8 cellular contexts compared by ENCODE assay signal in the genomic region with DNA sequence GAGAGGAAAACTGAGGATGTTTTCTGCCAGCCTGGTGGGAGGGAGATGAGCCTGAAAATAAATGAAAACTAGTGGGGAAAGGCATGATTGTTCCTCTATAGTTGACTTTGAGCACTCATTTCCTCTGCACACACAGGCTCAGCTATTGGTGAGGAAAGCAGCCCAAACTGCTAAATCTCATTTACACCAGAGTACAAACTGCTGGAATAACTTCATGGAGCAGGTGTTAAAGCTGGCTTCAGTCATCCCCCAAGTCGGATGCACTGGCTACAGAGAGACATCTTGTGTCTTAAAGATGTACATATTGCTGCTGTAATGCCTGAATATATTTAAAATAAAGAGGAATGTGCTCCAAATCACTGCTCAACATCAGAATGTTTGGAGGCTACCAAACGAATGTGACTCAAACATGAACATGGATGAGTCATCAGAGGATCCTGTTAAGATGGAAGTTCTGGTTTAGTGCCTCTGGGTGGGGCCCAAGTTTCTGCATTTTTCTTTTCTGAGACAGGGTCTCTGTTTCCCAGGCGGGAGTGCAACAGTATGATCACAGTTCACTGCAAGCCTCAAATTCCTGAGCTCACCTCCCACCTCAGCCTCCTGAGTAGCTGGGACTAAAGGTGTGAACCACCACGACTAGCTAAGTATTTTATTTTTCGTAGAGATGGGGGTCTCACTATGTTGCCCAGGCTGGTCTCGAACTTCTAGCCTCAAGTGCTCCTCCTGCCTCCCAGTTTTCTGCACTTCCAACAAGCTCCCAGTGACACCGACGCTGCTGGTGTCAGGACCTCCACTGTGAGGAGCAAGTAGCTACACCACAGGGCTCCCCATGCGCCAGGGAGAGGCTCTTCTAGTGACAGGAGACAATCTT.
DNase-seq lines count a peak whose midpoint lies in the region; ATAC-seq and TF ChIP-seq lines count a peak whose summit lies in the region.

No MANE protein-coding gene starts in this region.

- H3K14ac ChIP-seq in trophoblast cell (ENCODE audit: low read length): no peak overlapping the region

- no peaks in the 10 kb centered on the region for H3K27me3 ChIP-seq in dorsolateral prefrontal cortex
- no peaks in the 10 kb centered on the region for H3K27me3 ChIP-seq in trophoblast cell (ENCODE audit: insufficient read depth, low read length)
- no peaks in the 10 kb centered on the region for H3K27me3 ChIP-seq in psoas muscle (ENCODE audit: insufficient read depth in 3 of 3, low read length in 2 of 3)

- H3K36me3 ChIP-seq in trophoblast cell (ENCODE audit: control insufficient read depth in 1 of 2, insufficient read depth in 2 of 2, low read length in 2 of 2) (peaks cover 4 to 12% of the 10 kb centered on the region in 2 experiments), psoas muscle (ENCODE audit: insufficient read depth in 1 of 2, low read depth in 1 of 2) (no peaks in the 10 kb centered on the region)

- H2AFZ ChIP-seq in trophoblast cell (ENCODE audit: insufficient read depth, low read length, poor library complexity): no peak overlapping the region

- ATAC-seq in psoas muscle (no peak), GM18907 (IDR thresholded peaks at IDR 0.05; ENCODE audit: unreplicated experiment) (no peak)

- H4K8ac ChIP-seq in trophoblast cell (ENCODE audit: low read depth, low read length): no peak overlapping the region

- H3K4me3 ChIP-seq in dorsolateral prefrontal cortex (no peak overlapping the region), trophoblast cell (ENCODE audit: low read depth, low read length) (no peak overlapping the region), psoas muscle (no peak overlapping the region)

- no peak overlapping the region for H4K12ac ChIP-seq in trophoblast cell (ENCODE audit: low read depth, low read length)

- no peak overlapping the region for H4K91ac ChIP-seq in trophoblast cell (ENCODE audit: low read depth, low read length)

- H3K4me2 ChIP-seq in trophoblast cell (ENCODE audit: low read length): no peak overlapping the region

- H3K27ac ChIP-seq in dorsolateral prefrontal cortex: peak overlapping the region in 52 of 59 donors; percentile 3 to 83 (median 59)
- H3K27ac ChIP-seq in trophoblast cell (ENCODE audit: low read depth, low read length): peak overlapping the region; percentile 38
- H3K27ac ChIP-seq in psoas muscle: no peak overlapping the region

- H2BK120ac ChIP-seq in trophoblast cell (ENCODE audit: insufficient read depth, low read length, poor library complexity): no peak overlapping the region

- no CpG with 5 or more reads among the region's 9 CpGs for WGBS in trophoblast cell (ENCODE audit: extremely low coverage, insufficient coverage, insufficient read length)
- whole genome bisulfite sequencing in psoas muscle, 3 donors: 69 to 77% (median 70%) methylated on average over 9 of the region's 9 CpGs

- peaks cover 11% of the 10 kb centered on the region in 2 experiments for H3K4me1 ChIP-seq in trophoblast cell (ENCODE audit: control insufficient read depth in 1 of 2, insufficient read depth in 2 of 2, low read length in 2 of 2)
- H3K4me1 ChIP-seq in psoas muscle: no peaks in the 10 kb centered on the region

- no peaks in the 10 kb centered on the region for H3K79me1 ChIP-seq in trophoblast cell (ENCODE audit: low read length)

- H3K18ac ChIP-seq in trophoblast cell (ENCODE audit: low read length): peak overlapping the region; percentile 6

- H2BK5ac ChIP-seq in trophoblast cell (ENCODE audit: low read depth, low read length, poor library complexity): no peak overlapping the region

- intact Hi-C loops in dorsolateral prefrontal cortex (cut with DNase I): no loop called here
- intact Hi-C loops in psoas muscle (cut with DNase I): no loop called here

- H3K79me2 ChIP-seq in trophoblast cell (ENCODE audit: control insufficient read depth, insufficient read depth, low read length, poor library complexity): no peaks in the 10 kb centered on the region

- H2AK5ac ChIP-seq in trophoblast cell (ENCODE audit: low read length): no peak overlapping the region

- no peak for TF ChIP-seq CTCF in dorsolateral prefrontal cortex (IDR thresholded peaks at IDR 0.05 in 54 of 56, conservative IDR thresholded peaks at IDR 0.05 in 2 of 56; ENCODE audit: low read depth in 1 of 56, partially characterized antibody in 56 of 56)
- TF ChIP-seq CTCF in psoas muscle (IDR thresholded peaks at IDR 0.05): no peak

- no peak overlapping the region for H3K4ac ChIP-seq in trophoblast cell (ENCODE audit: low read depth, low read length)

- peak overlapping the region; percentile 51 for H2BK12ac ChIP-seq in trophoblast cell (ENCODE audit: low read length)

- H3K9ac ChIP-seq in trophoblast cell (ENCODE audit: low read length): no peak overlapping the region

- no peak overlapping the region for H3K23ac ChIP-seq in trophoblast cell (ENCODE audit: low read length)

- DNase-seq in NOMO-1 (lab: John Stamatoyannopoulos, UW; ENCODE audit: unreplicated experiment in 2 of 2): peak; percentile 28 to 37
- DNase-seq in NOMO-1 treated with dmso at 0.1 percent for 144 hours (lab: John Stamatoyannopoulos, UW; ENCODE audit: unreplicated experiment): no peak
- peak; percentile 71 for DNase-seq in NCI-H226
- DNase-seq in dorsolateral prefrontal cortex: no peak
- peak; percentile 36 to 82 for DNase-seq in trophoblast cell
- DNase-seq in NCI-H69 (lab: John Stamatoyannopoulos, UW): no peak
- DNase-seq in psoas muscle: no peak

- H3K9me3 ChIP-seq in trophoblast cell (ENCODE audit: insufficient read depth, low read depth, low read length) (peaks cover 2% of the 10 kb centered on the region), psoas muscle (no peaks in the 10 kb centered on the region)

Comparison
In these comparisons a context has a peak if more than half of its experiments do, and no peak if none do; other contexts are left out.
1. DNase-seq: peak in NOMO-1 (2 of 2), NCI-H226 (single experiment) and trophoblast cell (2 of 2); none in NOMO-1 treated with dmso at 0.1 percent for 144 hours (single experiment), dorsolateral prefrontal cortex (0 of 10), NCI-H69 (single experiment) and psoas muscle (0 of 2).